ENCODE assay signal across 8 cellular contexts in genomic region chr12:32312049-32312670, GRCh38.
DNase-seq lines count a peak whose midpoint lies in the region; ATAC-seq, FAIRE-seq and TF ChIP-seq lines count a peak whose summit lies in the region.

No MANE protein-coding gene starts in this region.

- DNase-seq in CD14-positive monocyte (ENCODE audit: low spot score) (no peak), HCEC 1CT (peak; percentile 62), NCI-H345 treated with DMSO at 0.1 percent for 48 hours (lab: John Stamatoyannopoulos, UW; ENCODE audit: unreplicated experiment) (peak; percentile 62), astrocyte of the hippocampus (ENCODE audit: low read depth, low spot score) (peak; percentile 76), keratinocyte (ENCODE audit: low read depth, low spot score) (no peak), type B pancreatic cell (ENCODE audit: extremely low spot score, unreplicated experiment) (no peak)
- DNase-seq in activated naive CD4-positive, alpha-beta T cell treated with anti-CD3 and anti-CD28 coated beads, Interleukin-2, amount 50 U/mL, for 16 hours = no peak

- H3K27ac Mint-ChIP-seq in CD14-positive monocyte = no peak overlapping the region
- peak overlapping the region; percentile 56 for H3K27ac Mint-ChIP-seq in type B pancreatic cell

- ATAC-seq in GM18873 (IDR thresholded peaks at IDR 0.05; ENCODE audit: low FRiP score, unreplicated experiment) = no peak

- dilution Hi-C loops in keratinocyte (cut with MboI; ENCODE audit: extremely low pct_ligation_motif_present, low sequenced_read_pairs) = no loop called here

- no peaks in the 10 kb centered on the region for H3K9me3 ChIP-seq in keratinocyte (ENCODE audit: control insufficient read depth, low read depth, low read length)

- no peaks in the 10 kb centered on the region for H3K9me1 ChIP-seq in keratinocyte (ENCODE audit: control insufficient read depth, extremely low read depth, insufficient read depth, low read length)

- H3K4me1 Mint-ChIP-seq in CD14-positive monocyte (peaks cover 2% of the 10 kb centered on the region), type B pancreatic cell (ENCODE audit: unreplicated experiment) (peaks cover 17% of the 10 kb centered on the region)

- H3K4me3 Mint-ChIP-seq in CD14-positive monocyte (no peak overlapping the region), type B pancreatic cell (peak overlapping the region; percentile 62)

- H3K79me2 ChIP-seq in keratinocyte (ENCODE audit: control insufficient read depth, insufficient read depth, low read length) = no peaks in the 10 kb centered on the region

- no peak overlapping the region for H3K9ac ChIP-seq in keratinocyte (ENCODE audit: control insufficient read depth, extremely low read depth, insufficient read depth, low read length)

- H3K4me3 ChIP-seq in keratinocyte (ENCODE audit: control insufficient read depth in 2 of 3, extremely low read depth in 1 of 3, insufficient read depth in 2 of 3, low read depth in 1 of 3, low read length in 3 of 3) = no peak overlapping the region

- intact Hi-C loops in CD14-positive monocyte (cut with micrococcal nuclease) = loop anchor here (5.0 kb wide), 2 partner anchors 660 to 910 kb away; no protein-coding TSS in a partner anchor

- H3K36me3 Mint-ChIP-seq in CD14-positive monocyte = no peaks in the 10 kb centered on the region
- H3K36me3 Mint-ChIP-seq in type B pancreatic cell = peaks cover 11% of the 10 kb centered on the region

- no peak for FAIRE-seq in keratinocyte (lab: Jason Lieb, UNC)

- no peaks in the 10 kb centered on the region for H3K4me1 ChIP-seq in keratinocyte (ENCODE audit: control insufficient read depth, extremely low read depth, insufficient read depth, low read length)

- no peak overlapping the region for H3K4me2 ChIP-seq in keratinocyte (ENCODE audit: control insufficient read depth, extremely low read depth, insufficient read depth, low read depth, low read length)

- H3K9me3 Mint-ChIP-seq in CD14-positive monocyte = peaks cover 0 to 2% (median 0%) of the 10 kb centered on the region in 7 donors
- H3K9me3 Mint-ChIP-seq in type B pancreatic cell = no peaks in the 10 kb centered on the region

- no peaks in the 10 kb centered on the region for H3K27me3 Mint-ChIP-seq in CD14-positive monocyte (ENCODE audit: low read depth in 3 of 3)
- H3K27me3 Mint-ChIP-seq in type B pancreatic cell = no peaks in the 10 kb centered on the region

- no peaks in the 10 kb centered on the region for H3K27me3 ChIP-seq in keratinocyte (ENCODE audit: control insufficient read depth, extremely low read depth, insufficient read depth, low read length)

- TF ChIP-seq CTCF in CD14-positive monocyte (IDR thresholded peaks at IDR 0.05) (peak; percentile 61), keratinocyte (optimal IDR thresholded peaks at IDR 0.05 in 1 of 3, IDR thresholded peaks at IDR 0.05 in 1 of 3, conservative IDR thresholded peaks at IDR 0.05 in 1 of 3; ENCODE audit: extremely low read depth in 1 of 3, insufficient read depth in 2 of 3, low read length in 3 of 3) (peak in 2 of 3 experiments; percentile 43 to 53), type B pancreatic cell (conservative IDR thresholded peaks at IDR 0.05) (peak; percentile 74)

- no peaks in the 10 kb centered on the region for H4K20me1 ChIP-seq in keratinocyte (ENCODE audit: control insufficient read depth, extremely low read depth, insufficient read depth, low read length)

- H3K27ac ChIP-seq in keratinocyte (ENCODE audit: control insufficient read depth, insufficient read depth, low read length) = no peak overlapping the region

- no peaks in the 10 kb centered on the region for H3K36me3 ChIP-seq in keratinocyte (ENCODE audit: control insufficient read depth in 2 of 2, extremely low read depth in 1 of 2, insufficient read depth in 2 of 2, low read length in 2 of 2)

- H2AFZ ChIP-seq in keratinocyte (ENCODE audit: control insufficient read depth, low read length) = no peak overlapping the region

Comparison
In these comparisons a context has a peak if more than half of its experiments do, and no peak if none do; other contexts are left out.
1. DNase-seq: peak in HCEC 1CT (single experiment), NCI-H345 treated with DMSO at 0.1 percent for 48 hours (single experiment) and astrocyte of the hippocampus (single experiment); none in CD14-positive monocyte (single experiment), keratinocyte (single experiment), type B pancreatic cell (single experiment) and activated naive CD4-positive, alpha-beta T cell treated with anti-CD3 and anti-CD28 coated beads, Interleukin-2, amount 50 U/mL, for 16 hours (single experiment).
2. Peak in every context shown above with its lines, with median percentiles within 50 percentile points of each other: CTCF ChIP-seq.